8 cellular contexts compared by ENCODE assay signal in genomic region chr1:27772932-27773731, GRCh38.
DNase-seq lines count a peak whose midpoint lies in the region; ATAC-seq and TF ChIP-seq lines count a peak whose summit lies in the region.

STX12 (plus strand) TSS chr1:27773219; CDS start chr1:27773308, 89 bp downstream.

- ATAC-seq in GM19035 (IDR thresholded peaks at IDR 0.05; ENCODE audit: unreplicated experiment) = peak; percentile 92
- ATAC-seq in HG03354 (IDR thresholded peaks at IDR 0.05; ENCODE audit: poor library complexity, severe bottlenecking, unreplicated experiment) = peak; percentile 93
- peak; percentile 99 for ATAC-seq in activated CD4-positive, CD25-positive, alpha-beta regulatory T cell treated with anti-CD3 and anti-CD28 coated beads, Interleukin-2, amount 50 U/mL, for 24 hours

- no peak for TF ChIP-seq CTCF in AG09319 (IDR thresholded peaks at IDR 0.05; ENCODE audit: low read depth, low read length)

- DNase-seq in AG09319 (ENCODE audit: extremely low read depth, low read depth) (peak; percentile 100), NCI-H446 treated with DMSO at 0.1 percent for 48 hours (lab: John Stamatoyannopoulos, UW) (peak; percentile 98), cerebellar cortex (ENCODE audit: low spot score) (peak; percentile 100), iris pigment epithelial cell (ENCODE audit: low read depth) (peak; percentile 100)
- DNase-seq in stimulated activated CD4-positive, alpha-beta T cell treated with anti-CD3 and anti-CD28 coated beads, Interleukin-12 subunit alpha, Interleukin-12 subunit beta, amount 100 ng/mL, for 4 hours = peak; percentile 98

Comparison
In these comparisons a context has a peak if more than half of its experiments do, and no peak if none do; other contexts are left out.
1. Peak in every context shown above with its lines: DNase-seq and ATAC-seq.